ENCODE assay signal across 11 cellular contexts in genomic region chr12:79121486-79121885, GRCh38.
DNase-seq lines count a peak whose midpoint lies in the region; ATAC-seq, FAIRE-seq and TF ChIP-seq lines count a peak whose summit lies in the region.
"Had no signal": no experiment of that assay in that cellular context is flagged by ENCODE, and none has a peak within 500 bp of the region (broad histone marks: within the 10 kb centered on the region; RNA-seq: fewer than 3 reads in every experiment).

No MANE protein-coding gene starts in this region.

- H3K4me1 ChIP-seq in H1 (replicated peaks in 1 of 4; ENCODE audit: control insufficient read depth in 3 of 4, insufficient read depth in 4 of 4, low read length in 3 of 4) (no peaks in the 10 kb centered on the region), colonic mucosa (no peaks in the 10 kb centered on the region)
- H3K4me1 ChIP-seq: pancreas, suprapubic skin had no signal

- DNase-seq in AML-193 (lab: John Stamatoyannopoulos, UW) (peak; percentile 17 to 28), H1 (ENCODE audit: low read depth in 1 of 2, low spot score in 2 of 2) (no peak), NCI-H226 (no peak), colonic mucosa (no peak), frontal cortex (ENCODE audit: low spot score in 2 of 2) (no peak)
- DNase-seq in stimulated activated CD4-positive, alpha-beta T cell treated with anti-CD3 and anti-CD28 coated beads, Interleukin-4, amount 100 ng/mL, for 4 hours = no peak
- DNase-seq: pancreas had no signal

- no peak overlapping the region for H4K8ac ChIP-seq in H1 (ENCODE audit: extremely low read depth, insufficient read depth, low read length)

- H2BK15ac ChIP-seq in H1 (ENCODE audit: low read length) = no peak overlapping the region

- FAIRE-seq in H1 (lab: Jason Lieb, UNC) (peak; percentile 78), frontal cortex (lab: Jason Lieb, UNC) (no peak)
- FAIRE-seq: K562, pancreas had no signal

- H4K20me1 ChIP-seq in H1 (replicated peaks in 1 of 2; ENCODE audit: control insufficient read depth in 1 of 2, insufficient read depth in 2 of 2, low read length in 2 of 2) = peaks cover 0 to 2% of the 10 kb centered on the region in 2 experiments

- 82% methylated on average over 3 of the region's 3 CpGs; no CpG with 5 or more reads in 1 of the 2 experiments for WGBS in H1 (ENCODE audit: extremely low coverage in 1 of 2, insufficient coverage in 1 of 2, insufficient read length in 1 of 2, insufficient replicate concordance in 2 of 2, low coverage in 1 of 2, low lambda C conversion rate in 2 of 2, missing lambda C conversion rate in 1 of 2), 2 experiments

- no peak overlapping the region for H4K5ac ChIP-seq in H1 (ENCODE audit: insufficient read length, low read depth, low read length)

- no peaks in the 10 kb centered on the region for H3K36me3 ChIP-seq in H1 (ENCODE audit: control insufficient read depth in 2 of 4, insufficient read depth in 4 of 4, low read length in 3 of 4)
- H3K36me3 ChIP-seq in colonic mucosa = no peaks in the 10 kb centered on the region
- H3K36me3 ChIP-seq: pancreas, suprapubic skin had no signal

- POLR2A ChIA-PET in H1 (lab: Charles Lee; ENCODE audit: partially characterized antibody) = no interaction called here

- no peak overlapping the region for H2AK5ac ChIP-seq in H1 (ENCODE audit: low read depth, low read length)

- H3K23ac ChIP-seq in H1 (ENCODE audit: insufficient read length) = no peak overlapping the region

- no peak overlapping the region for H3K4me3 ChIP-seq in H1 (ENCODE audit: extremely low read depth in 1 of 4, insufficient read depth in 2 of 4, low read depth in 3 of 4, low read length in 4 of 4)
- H3K4me3 ChIP-seq in colonic mucosa = no peak overlapping the region
- H3K4me3 ChIP-seq: K562, pancreas, suprapubic skin had no signal

- TF ChIP-seq CTCF in H1 (IDR thresholded peaks at IDR 0.05; ENCODE audit: control extremely low read depth in 1 of 3, insufficient read depth in 1 of 3, low read depth in 1 of 3, low read length in 3 of 3) = peak; percentile 46 to 58 (median 55)
- no peak for TF ChIP-seq CTCF in colonic mucosa (IDR thresholded peaks at IDR 0.05)

- no peak overlapping the region for H2BK12ac ChIP-seq in H1 (ENCODE audit: low read depth, low read length)

- no peak overlapping the region for H3K4ac ChIP-seq in H1 (replicated peaks; ENCODE audit: insufficient read length, low read depth, low read length)

- no peak overlapping the region for H3K14ac ChIP-seq in H1 (ENCODE audit: insufficient read length)

- CTCF ChIA-PET in H1 (lab: Charles Lee; ENCODE audit: partially characterized antibody) = interaction anchor here (0.7 to 2.3 kb wide), 14 partner anchors 10 to 440 kb away, joined by 3 to 12 read pairs (median 4); no protein-coding TSS in a partner anchor

- intact Hi-C loops in colonic mucosa (cut with DNase I) = no loop called here

- no peak for TF ChIP-seq EP300 in H1 (IDR thresholded peaks at IDR 0.05; ENCODE audit: borderline replicate concordance in 1 of 2, low read depth in 2 of 2, low read length in 2 of 2)

- peak; percentile 62 to 63 for TF ChIP-seq RAD21 in H1 (IDR thresholded peaks at IDR 0.05 in 1 of 2, conservative IDR thresholded peaks at IDR 0.05 in 1 of 2; ENCODE audit: low read depth in 2 of 2, low read length in 2 of 2)

- no peak overlapping the region for H3K56ac ChIP-seq in H1 (replicated peaks; ENCODE audit: insufficient read length, low read depth, low read length)

- H3K27ac ChIP-seq in H1 (ENCODE audit: low read depth, low read length) = no peak overlapping the region
- H3K27ac ChIP-seq in colonic mucosa = no peak overlapping the region
- H3K27ac ChIP-seq: pancreas, suprapubic skin had no signal

- no peak overlapping the region for H3K4me2 ChIP-seq in H1 (ENCODE audit: insufficient read depth in 1 of 2, low read depth in 2 of 2, low read length in 2 of 2)

- no peaks in the 10 kb centered on the region for H3K27me3 ChIP-seq in H1 (replicated peaks in 1 of 4; ENCODE audit: control insufficient read depth in 3 of 4, extremely low read depth in 1 of 4, insufficient read depth in 3 of 4, low read length in 3 of 4)
- H3K27me3 ChIP-seq in colonic mucosa = no peaks in the 10 kb centered on the region
- H3K27me3 ChIP-seq: pancreas, suprapubic skin had no signal

- no peak for TF ChIP-seq POLR2A in H1 (IDR thresholded peaks at IDR 0.05; ENCODE audit: control extremely low read depth in 1 of 2, low read depth in 2 of 2, low read length in 2 of 2)

- H3K79me2 ChIP-seq in H1 (ENCODE audit: control insufficient read depth in 1 of 2, insufficient read depth in 2 of 2, low read length in 2 of 2) = no peaks in the 10 kb centered on the region

- no peaks in the 10 kb centered on the region for H3K79me1 ChIP-seq in H1 (ENCODE audit: low read depth, low read length)

- no peak overlapping the region for H4K91ac ChIP-seq in H1 (replicated peaks; ENCODE audit: insufficient read length, low read length)

- no peak overlapping the region for H2BK120ac ChIP-seq in H1 (replicated peaks; ENCODE audit: low read depth, low read length)

- no peak overlapping the region for H2BK20ac ChIP-seq in H1 (ENCODE audit: low read length)

- H3K18ac ChIP-seq in H1 (ENCODE audit: extremely low read depth, low read length) = no peak overlapping the region

- peaks cover 2% of the 10 kb centered on the region; the same call in 1 of the 2 replicates for H3K23me2 ChIP-seq in H1 (ENCODE audit: low read depth, low read length)

- ATAC-seq in GM19023 (IDR thresholded peaks at IDR 0.05; ENCODE audit: unreplicated experiment) (peak; percentile 65), HG03521 (IDR thresholded peaks at IDR 0.05; ENCODE audit: unreplicated experiment) (peak; percentile 73)
- ATAC-seq: K562, pancreas had no signal

- H3K9me3 ChIP-seq in H1 (ENCODE audit: insufficient read depth in 2 of 2, low read depth in 1 of 2, low read length in 1 of 2) (no peaks in the 10 kb centered on the region), colonic mucosa (no peaks in the 10 kb centered on the region)
- H3K9me3 ChIP-seq: pancreas, suprapubic skin had no signal

- no peak overlapping the region; a peak in 1 of 7 replicates for H3K9ac ChIP-seq in H1 (replicated peaks in 1 of 4; ENCODE audit: extremely low read depth in 1 of 4, low read depth in 3 of 4, low read length in 3 of 4)
- no peak overlapping the region for H3K9ac ChIP-seq in colonic mucosa (ENCODE audit: low read depth in 2 of 2, low read length in 2 of 2)

- H2BK5ac ChIP-seq in H1 (ENCODE audit: low read depth, low read length) = no peak overlapping the region

- no peak overlapping the region for H2AFZ ChIP-seq in H1 (ENCODE audit: low read length)

TF ChIP-seq in H1, 55 proteins besides CTCF, POLR2A, EP300 and RAD21:
- no peak for TF ChIP-seq SIN3A (conservative IDR thresholded peaks at IDR 0.05 in 1 of 2, IDR thresholded peaks at IDR 0.05 in 1 of 2; ENCODE audit: low read depth in 1 of 2, low read length in 2 of 2)
- TF ChIP-seq RFX5 (IDR thresholded peaks at IDR 0.05; ENCODE audit: borderline replicate concordance, low read depth, low read length) = no peak
- TF ChIP-seq RXRA (IDR thresholded peaks at IDR 0.05; ENCODE audit: insufficient read depth, low read depth, low read length) = no peak
- no peak for TF ChIP-seq RBBP5 (IDR thresholded peaks at IDR 0.05; ENCODE audit: borderline replicate concordance, low read depth, low read length)
- TF ChIP-seq SP4 (IDR thresholded peaks at IDR 0.05; ENCODE audit: low read length) = no peak

Comparison
In these comparisons a context has a peak if more than half of its experiments do, and no peak if none do; other contexts are left out.
1. DNase-seq: peak in AML-193 (2 of 2); none in H1 (0 of 2), NCI-H226 (single experiment), colonic mucosa (single experiment), frontal cortex (0 of 2) and stimulated activated CD4-positive, alpha-beta T cell treated with anti-CD3 and anti-CD28 coated beads, Interleukin-4, amount 100 ng/mL, for 4 hours (0 of 2).